Comparison of ENCODE assay signal across 8 cellular contexts in the genomic region with DNA sequence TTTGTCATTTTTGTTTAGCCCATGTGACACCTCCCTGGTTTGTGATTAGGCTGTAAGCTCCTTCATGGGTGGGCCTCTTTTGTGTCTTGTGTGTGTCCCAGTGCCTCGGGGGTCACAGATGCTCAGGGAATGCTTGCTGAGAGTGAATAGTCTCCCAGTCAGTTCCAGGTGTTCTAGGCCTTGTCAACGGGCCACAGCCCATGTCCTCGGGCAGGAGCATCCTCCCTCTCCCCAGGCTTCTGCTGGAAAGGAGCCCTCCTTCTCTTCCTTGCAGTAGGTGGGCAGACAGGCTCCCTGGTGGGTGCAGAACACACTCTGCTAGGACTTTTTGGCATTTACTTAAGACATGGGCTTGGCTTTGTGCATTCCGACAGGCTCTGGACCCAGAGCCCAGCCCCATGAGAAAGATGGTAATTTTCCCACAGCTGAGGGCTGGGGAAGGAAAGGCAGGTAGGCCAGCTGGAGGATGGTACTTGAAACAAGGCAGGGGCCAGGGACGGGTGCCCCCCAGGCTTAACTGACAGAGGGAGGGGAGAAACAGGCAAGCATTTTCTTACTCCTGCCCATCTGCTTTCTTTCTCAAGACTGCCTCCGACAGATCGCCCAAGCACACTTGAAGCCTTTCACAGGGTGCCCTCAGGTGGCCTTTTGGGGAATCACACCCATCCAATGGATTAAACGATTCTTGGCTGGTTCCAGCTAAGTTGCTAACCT. TPM values are rescaled to one million over a fixed set of nuclear protein-coding genes. Genes with fewer than 3 reads are reported as not detected.
A peak's percentile ranks its signal among the peaks of the same experiment; 100 is the strongest.
DNase-seq lines count a peak whose midpoint lies in the region; ATAC-seq and TF ChIP-seq lines count a peak whose summit lies in the region.

No MANE protein-coding gene starts in this region.

- peaks cover 17% of the 10 kb centered on the region for H3K4me1 ChIP-seq in Karpas-422 (ENCODE audit: low read length)
- H3K4me1 ChIP-seq in Panc1 (ENCODE audit: control insufficient read depth, insufficient read depth, low read length): peaks cover 4% of the 10 kb centered on the region
- H3K4me1 ChIP-seq in fibroblast of lung (ENCODE audit: control insufficient read depth, extremely low read depth, insufficient read depth, low read length): peaks cover 5% of the 10 kb centered on the region

- H2AFZ ChIP-seq in Karpas-422 (ENCODE audit: low read length) (no peak overlapping the region), fibroblast of lung (ENCODE audit: low read length) (no peak overlapping the region)

- CTCF ChIA-PET in Panc1 (lab: Charles Lee): interaction anchor here (0.5 to 0.8 kb wide), 2 partner anchors 75 to 165 kb away, joined by 4 to 6 read pairs; no protein-coding TSS in a partner anchor

- H3K79me2 ChIP-seq in Karpas-422 (ENCODE audit: low read length) (peaks cover 3% of the 10 kb centered on the region; the same call in 1 of the 2 replicates), fibroblast of lung (ENCODE audit: control insufficient read depth, insufficient read depth, low read length) (no peaks in the 10 kb centered on the region)

- no peaks in the 10 kb centered on the region for H3K27me3 ChIP-seq in Karpas-422 (ENCODE audit: low read length)
- H3K27me3 ChIP-seq in Panc1 (ENCODE audit: control insufficient read depth, insufficient read depth, low read length): no peaks in the 10 kb centered on the region
- no peaks in the 10 kb centered on the region for H3K27me3 ChIP-seq in fibroblast of lung (ENCODE audit: control insufficient read depth, insufficient read depth, low read length)

- DNase-seq in DMS79 (lab: John Stamatoyannopoulos, UW) (peak; percentile 49), Karpas-422 (peak; percentile 93), Panc1 (ENCODE audit: low read depth, low spot score) (peak; percentile 74), fibroblast of lung (ENCODE audit: low read depth in 2 of 2) (peak; percentile 69 to 84), neural crest cell (ENCODE audit: low read depth, low spot score) (peak; percentile 73)
- DNase-seq in activated T-cell treated with anti-CD3 and anti-CD28 coated beads, Interleukin-2, amount 50 U/mL, for 1 hour: peak; percentile 77
- DNase-seq in stimulated activated naive CD8-positive, alpha-beta T cell treated with anti-CD3 and anti-CD28 coated beads, Interleukin-15, Interleukin-2, amounts not matched to agents 100 U/mL and 50 U/mL, for 24 hours: peak; percentile 77

- H3K9me3 Mint-ChIP-seq in neural crest cell: no peaks in the 10 kb centered on the region

- H3K4me3 Mint-ChIP-seq in neural crest cell: peak overlapping the region; percentile 60

- H4K20me1 ChIP-seq in Karpas-422 (ENCODE audit: insufficient read depth, low read depth, low read length) (no peaks in the 10 kb centered on the region), fibroblast of lung (ENCODE audit: control insufficient read depth, extremely low read depth, insufficient read depth, low read length) (no peaks in the 10 kb centered on the region)

- H3K36me3 ChIP-seq in Karpas-422 (ENCODE audit: insufficient read depth, low read length): peaks cover 8% of the 10 kb centered on the region; the same call in 1 of the 2 replicates
- peaks cover 2% of the 10 kb centered on the region; the same call in 1 of the 2 replicates for H3K36me3 ChIP-seq in Panc1 (ENCODE audit: control insufficient read depth, insufficient read depth, low read length)
- H3K36me3 ChIP-seq in fibroblast of lung (ENCODE audit: control insufficient read depth, insufficient read depth, low read length): no peaks in the 10 kb centered on the region

- H3K9ac ChIP-seq in Karpas-422 (ENCODE audit: low read length) (peak overlapping the region; percentile 55), fibroblast of lung (ENCODE audit: insufficient read depth, low read length) (no peak overlapping the region)

- intact Hi-C loops in Panc1 (cut with micrococcal nuclease; ENCODE audit: unreplicated experiment): loop anchor here (2.0 kb wide), 1 partner anchor 165 kb away; no protein-coding TSS in a partner anchor

- peaks cover 7% of the 10 kb centered on the region for H3K4me1 Mint-ChIP-seq in neural crest cell

- H3K27ac ChIP-seq in Karpas-422 (ENCODE audit: low read length) (no peak overlapping the region), Panc1 (ENCODE audit: low read length) (no peak overlapping the region), fibroblast of lung (ENCODE audit: insufficient read depth, low read length) (no peak overlapping the region)

- ATAC-seq in Panc1: peak; percentile 91
- ATAC-seq in stimulated activated naive CD8-positive, alpha-beta T cell treated with anti-CD3 and anti-CD28 coated beads, Interleukin-15, Interleukin-2, amounts not matched to agents 100 U/mL and 50 U/mL, for 24 hours: peak; percentile 51
- no peak for ATAC-seq in GM19351 (IDR thresholded peaks at IDR 0.05; ENCODE audit: unreplicated experiment)

- no peaks in the 10 kb centered on the region for H3K9me2 ChIP-seq in Karpas-422 (replicated peaks; ENCODE audit: insufficient read depth, low read length)

- TF ChIP-seq CTCF in Panc1 (IDR thresholded peaks at IDR 0.05) (peak; percentile 93), fibroblast of lung (conservative IDR thresholded peaks at IDR 0.05 in 1 of 2, IDR thresholded peaks at IDR 0.05 in 1 of 2; ENCODE audit: low read depth in 1 of 2, low read length in 2 of 2) (peak; percentile 90 to 93), neural crest cell (conservative IDR thresholded peaks at IDR 0.05) (peak; percentile 85)

- in situ Hi-C loops in Panc1 (cut with HindIII; ENCODE audit: low pct_unique_long_range_greater_than_20kb, low sequenced_read_pairs): no loop called here

- no peaks in the 10 kb centered on the region for H3K27me3 Mint-ChIP-seq in neural crest cell (ENCODE audit: low read depth)

- no peak overlapping the region for H3K27ac Mint-ChIP-seq in neural crest cell (ENCODE audit: unreplicated experiment)

- no TSS peak for BruUV-seq in Panc1 (replicated peaks; lab: Mats Ljungman, UMichigan)

- H3K4me2 ChIP-seq in Karpas-422 (ENCODE audit: low read depth, low read length, poor library complexity, severe bottlenecking) (peak overlapping the region; percentile 16), fibroblast of lung (ENCODE audit: extremely low read depth, insufficient read depth, low read length) (no peak overlapping the region)

- H3K9me3 ChIP-seq in Karpas-422 (ENCODE audit: low read length) (no peaks in the 10 kb centered on the region), Panc1 (ENCODE audit: control insufficient read depth, insufficient read depth, low read depth, low read length) (no peaks in the 10 kb centered on the region), fibroblast of lung (ENCODE audit: control insufficient read depth, insufficient read depth, low read depth, low read length) (no peaks in the 10 kb centered on the region)

- no peak overlapping the region for H3K4me3 ChIP-seq in Karpas-422 (ENCODE audit: low read length)
- H3K4me3 ChIP-seq in Panc1 (ENCODE audit: low read depth in 2 of 2, low read length in 2 of 2): no peak overlapping the region
- H3K4me3 ChIP-seq in fibroblast of lung (replicated peaks in 1 of 4; ENCODE audit: control extremely low read depth in 1 of 4, insufficient read depth in 1 of 4, low read depth in 3 of 4, low read length in 4 of 4): no peak overlapping the region

- H3K36me3 Mint-ChIP-seq in neural crest cell (ENCODE audit: low read depth): no peaks in the 10 kb centered on the region

- POLR2A ChIA-PET in Panc1 (lab: Charles Lee): no interaction called here

RNA-seq across cellular contexts. Expression of a gene that starts 7.1 kb away (rescaled TPM):
- total RNA-seq in Karpas-422 (2014; rRNA removed; shearing (Covaris generic); ENCODE audit: low replicate concordance): 2.6 and 9.6 TPM in 2 replicates
- total RNA-seq in Panc1 (2021; ENCODE audit: unreplicated experiment) (17.8 TPM), fibroblast of lung (12.1 and 19.2 TPM in 2 replicates), neural crest cell (11.4 and 11.8 TPM in 2 replicates)
- polyA plus RNA-seq in Panc1 (2012; ENCODE audit: insufficient read length): 13.0 TPM
- 2.4 and 4.0 TPM in 2 replicates for polyA plus RNA-seq in fibroblast of lung
- polyA plus RNA-seq in fibroblast of lung (2012): 5.6 and 5.8 TPM in 2 replicates
- 3.4 and 7.7 TPM in 2 replicates for polyA minus RNA-seq in fibroblast of lung (ENCODE audit: low replicate concordance)

RNA-seq across cellular contexts. Expression of a gene that starts 31.6 kb away (rescaled TPM):
- total RNA-seq in Karpas-422 (2014; rRNA removed; shearing (Covaris generic); ENCODE audit: low replicate concordance): 2.2 and 2.5 TPM in 2 replicates
- 21.6 TPM for total RNA-seq in Panc1 (2021; ENCODE audit: unreplicated experiment)
- polyA plus RNA-seq in Panc1 (2012; ENCODE audit: insufficient read length): 29.2 TPM
- total RNA-seq in fibroblast of lung: 3.3 and 3.6 TPM in 2 replicates
- polyA plus RNA-seq in fibroblast of lung: 2.5 and 3.3 TPM in 2 replicates
- 4.9 and 5.1 TPM in 2 replicates for polyA plus RNA-seq in fibroblast of lung (2012)
- polyA minus RNA-seq in fibroblast of lung (ENCODE audit: low replicate concordance): 6.9 and 7.3 TPM in 2 replicates
- 7.7 and 9.0 TPM in 2 replicates for total RNA-seq in neural crest cell
